ENCODE assay signal across 1 cellular context in the genomic region with DNA sequence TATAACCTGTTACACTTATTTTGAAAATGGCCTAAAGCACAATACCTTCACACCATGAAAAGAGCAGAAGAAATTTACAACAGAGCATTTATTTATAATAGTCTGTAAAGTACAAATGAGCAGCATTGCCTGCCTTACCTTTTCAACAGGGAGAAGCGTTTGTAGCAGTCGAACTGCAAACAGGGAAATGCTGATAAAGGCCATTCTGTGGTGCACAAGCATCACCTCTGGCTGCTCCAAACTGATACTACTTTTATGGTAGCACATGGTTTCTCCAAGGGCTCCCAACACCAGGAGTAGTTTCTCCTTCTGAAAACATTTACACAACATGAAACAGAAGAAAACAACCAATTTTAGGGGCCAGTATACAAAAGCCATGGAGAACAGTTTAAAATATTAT.
TF ChIP-seq lines count a peak whose summit lies in the region.

No MANE protein-coding gene starts in this region.

TF ChIP-seq in HepG2, 621 proteins besides CTCF, POLR2A, EP300 and RAD21 (continued from another document):
- TF ChIP-seq, protein P1, sequence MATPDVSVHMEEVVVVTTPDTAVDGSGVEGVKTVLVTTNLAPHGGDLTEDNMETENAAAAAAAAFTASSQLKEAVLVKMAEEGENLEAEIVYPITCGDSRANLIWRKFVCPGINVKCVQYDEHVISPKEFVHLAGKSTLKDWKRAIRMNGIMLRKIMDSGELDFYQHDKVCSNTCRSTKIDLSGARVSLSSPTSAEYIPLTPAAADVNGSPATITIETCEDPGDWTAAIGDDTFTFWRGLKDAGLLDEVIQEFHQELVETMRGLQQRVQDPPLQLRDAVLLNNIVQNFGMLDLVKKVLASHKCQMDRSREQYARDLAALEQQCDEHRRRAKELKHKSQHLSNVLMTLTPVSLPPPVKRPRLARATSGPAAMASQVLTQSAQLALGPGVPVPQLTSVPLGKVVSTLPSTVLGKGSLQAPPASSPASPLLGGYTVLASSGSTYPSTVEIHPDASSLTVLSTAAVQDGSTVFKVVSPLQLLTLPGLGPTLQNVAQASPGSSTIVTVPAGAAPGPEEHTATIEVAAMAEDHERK (CRISPR knock-in tag; IDR thresholded peaks at IDR 0.05; ENCODE audit: low read depth), result no peak
- no peak for TF ChIP-seq SMARCE1 (IDR thresholded peaks at IDR 0.05; ENCODE audit: borderline replicate concordance)
- no peak for TF ChIP-seq ETV5 (CRISPR knock-in tag; IDR thresholded peaks at IDR 0.05; ENCODE audit: borderline replicate concordance)
- TF ChIP-seq, protein P2, sequence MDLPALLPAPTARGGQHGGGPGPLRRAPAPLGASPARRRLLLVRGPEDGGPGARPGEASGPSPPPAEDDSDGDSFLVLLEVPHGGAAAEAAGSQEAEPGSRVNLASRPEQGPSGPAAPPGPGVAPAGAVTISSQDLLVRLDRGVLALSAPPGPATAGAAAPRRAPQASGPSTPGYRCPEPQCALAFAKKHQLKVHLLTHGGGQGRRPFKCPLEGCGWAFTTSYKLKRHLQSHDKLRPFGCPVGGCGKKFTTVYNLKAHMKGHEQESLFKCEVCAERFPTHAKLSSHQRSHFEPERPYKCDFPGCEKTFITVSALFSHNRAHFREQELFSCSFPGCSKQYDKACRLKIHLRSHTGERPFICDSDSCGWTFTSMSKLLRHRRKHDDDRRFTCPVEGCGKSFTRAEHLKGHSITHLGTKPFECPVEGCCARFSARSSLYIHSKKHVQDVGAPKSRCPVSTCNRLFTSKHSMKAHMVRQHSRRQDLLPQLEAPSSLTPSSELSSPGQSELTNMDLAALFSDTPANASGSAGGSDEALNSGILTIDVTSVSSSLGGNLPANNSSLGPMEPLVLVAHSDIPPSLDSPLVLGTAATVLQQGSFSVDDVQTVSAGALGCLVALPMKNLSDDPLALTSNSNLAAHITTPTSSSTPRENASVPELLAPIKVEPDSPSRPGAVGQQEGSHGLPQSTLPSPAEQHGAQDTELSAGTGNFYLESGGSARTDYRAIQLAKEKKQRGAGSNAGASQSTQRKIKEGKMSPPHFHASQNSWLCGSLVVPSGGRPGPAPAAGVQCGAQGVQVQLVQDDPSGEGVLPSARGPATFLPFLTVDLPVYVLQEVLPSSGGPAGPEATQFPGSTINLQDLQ (CRISPR knock-in tag; IDR thresholded peaks at IDR 0.05), result no peak
- TF ChIP-seq, protein P3, sequence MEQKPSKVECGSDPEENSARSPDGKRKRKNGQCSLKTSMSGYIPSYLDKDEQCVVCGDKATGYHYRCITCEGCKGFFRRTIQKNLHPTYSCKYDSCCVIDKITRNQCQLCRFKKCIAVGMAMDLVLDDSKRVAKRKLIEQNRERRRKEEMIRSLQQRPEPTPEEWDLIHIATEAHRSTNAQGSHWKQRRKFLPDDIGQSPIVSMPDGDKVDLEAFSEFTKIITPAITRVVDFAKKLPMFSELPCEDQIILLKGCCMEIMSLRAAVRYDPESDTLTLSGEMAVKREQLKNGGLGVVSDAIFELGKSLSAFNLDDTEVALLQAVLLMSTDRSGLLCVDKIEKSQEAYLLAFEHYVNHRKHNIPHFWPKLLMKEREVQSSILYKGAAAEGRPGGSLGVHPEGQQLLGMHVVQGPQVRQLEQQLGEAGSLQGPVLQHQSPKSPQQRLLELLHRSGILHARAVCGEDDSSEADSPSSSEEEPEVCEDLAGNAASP (CRISPR knock-in tag; IDR thresholded peaks at IDR 0.05; ENCODE audit: borderline replicate concordance), result no peak
